In genomic region chr15:78758486-78759200, GRCh38 we compare ENCODE assay signal across 8 cellular contexts. TPM values are rescaled to one million over a fixed set of nuclear protein-coding genes. Genes with fewer than 3 reads are reported as not detected.
DNase-seq lines count a peak whose midpoint lies in the region; ATAC-seq, FAIRE-seq and TF ChIP-seq lines count a peak whose summit lies in the region.
"Not testable (repeated sequence)": the region's sequence is repeated elsewhere in the genome, so short reads cannot be mapped to it uniquely, and the experiment has no call there.

No MANE protein-coding gene starts in this region.

- H3K27me3 ChIP-seq in BLaER1 treated with 17β-estradiol and CSF1 and Interleukin-3, amounts not matched to agents 10 nM and 100 nM; GM23338 (ENCODE audit: insufficient read depth); WERI-Rb-1 (ENCODE audit: insufficient read depth, low read depth, severe bottlenecking); astrocyte (ENCODE audit: insufficient read depth, low read length); mesenchymal stem cell (ENCODE audit: control insufficient read depth in 1 of 2, insufficient read depth in 1 of 2, low read length in 2 of 2): not testable (repeated sequence)

- not testable (repeated sequence) for H3K9me3 Mint-ChIP-seq in GM23338; astrocyte (ENCODE audit: unreplicated experiment); stimulated activated memory B cell treated with anti-CD40 and anti-IgM and Interleukin-4, amounts not matched to agents 10 μg/mL and 1 μg/mL and 100 μg/mL, for 72 hours

- not testable (repeated sequence) for H4K20me1 ChIP-seq in BLaER1 treated with 17β-estradiol and CSF1 and Interleukin-3, amounts not matched to agents 10 nM and 100 nM; GM23338 (replicated peaks; ENCODE audit: insufficient read depth); astrocyte (ENCODE audit: insufficient read depth, low read length)

- TF ChIP-seq CTCF in GM23338 (conservative IDR thresholded peaks at IDR 0.05; ENCODE audit: low read depth in 2 of 2) (peak in 1 of 2 experiments; percentile 43; a peak in 2 of 4 replicates), NB4 (IDR thresholded peaks at IDR 0.05; ENCODE audit: low read depth, low read length) (peak; percentile 3), WERI-Rb-1 (IDR thresholded peaks at IDR 0.05; ENCODE audit: low read depth, low read length) (peak; percentile 16; the same call in 1 of the 2 replicates)
- not testable (repeated sequence) for TF ChIP-seq CTCF in astrocyte (IDR thresholded peaks at IDR 0.05; ENCODE audit: insufficient read depth, low read depth, low read length)

- H2AK5ac ChIP-seq in mesenchymal stem cell (ENCODE audit: low read length, severe bottlenecking): peak overlapping the region; percentile 76

- not testable (repeated sequence) for FAIRE-seq in astrocyte (lab: Jason Lieb, UNC)

- H2BK12ac ChIP-seq in mesenchymal stem cell (ENCODE audit: low read length in 2 of 2): peak overlapping the region in 1 of 2 experiments; percentile 47

- not testable (repeated sequence) for H3K27ac Mint-ChIP-seq in GM23338
- H3K27ac Mint-ChIP-seq in astrocyte (ENCODE audit: unreplicated experiment): peak overlapping the region; percentile 4
- H3K27ac Mint-ChIP-seq in stimulated activated memory B cell treated with anti-CD40 and anti-IgM and Interleukin-4, amounts not matched to agents 10 μg/mL and 1 μg/mL and 100 μg/mL, for 72 hours: peak overlapping the region; percentile 96

- H3K4me2 ChIP-seq in BLaER1 treated with 17β-estradiol and CSF1 and Interleukin-3, amounts not matched to agents 10 nM and 100 nM: peak overlapping the region; percentile 75 to 99 (median 94)
- H3K4me2 ChIP-seq in GM23338; astrocyte (ENCODE audit: low read length); mesenchymal stem cell (ENCODE audit: low read length, poor library complexity, severe bottlenecking): not testable (repeated sequence)

- H3K36me3 ChIP-seq in BLaER1 treated with 17β-estradiol and CSF1 and Interleukin-3, amounts not matched to agents 10 nM and 100 nM; GM23338 (ENCODE audit: insufficient read depth); WERI-Rb-1; astrocyte (ENCODE audit: insufficient read depth, low read length); mesenchymal stem cell (ENCODE audit: control insufficient read depth in 1 of 2, insufficient read depth in 2 of 2, low read depth in 1 of 2, low read length in 2 of 2): not testable (repeated sequence)

- not testable (repeated sequence) for H3K36me3 Mint-ChIP-seq in GM23338 (ENCODE audit: low read depth); astrocyte (ENCODE audit: low read depth, unreplicated experiment); stimulated activated memory B cell treated with anti-CD40 and anti-IgM and Interleukin-4, amounts not matched to agents 10 μg/mL and 1 μg/mL and 100 μg/mL, for 72 hours

- not testable (repeated sequence) for H3K4me1 Mint-ChIP-seq in GM23338
- H3K4me1 Mint-ChIP-seq in astrocyte (ENCODE audit: low read depth, unreplicated experiment): peaks cover 23% of the 10 kb centered on the region
- peaks cover 73% of the 10 kb centered on the region for H3K4me1 Mint-ChIP-seq in stimulated activated memory B cell treated with anti-CD40 and anti-IgM and Interleukin-4, amounts not matched to agents 10 μg/mL and 1 μg/mL and 100 μg/mL, for 72 hours

- DNase-seq in GM23338 (ENCODE audit: low spot score): peak; percentile 45
- peak; percentile 42 for DNase-seq in NB4 (ENCODE audit: low read depth)
- DNase-seq in WERI-Rb-1; astrocyte (ENCODE audit: low read depth); mesenchymal stem cell: not testable (repeated sequence)
- DNase-seq in cardiac septum (ENCODE audit: low spot score): peak; percentile 49

- not testable (repeated sequence) for H3K9me2 ChIP-seq in GM23338 (ENCODE audit: insufficient read depth)

- not testable (repeated sequence) for H3K18ac ChIP-seq in mesenchymal stem cell (ENCODE audit: low read depth in 1 of 2, low read length in 2 of 2)

- not testable (repeated sequence) for ATAC-seq in GM23338; stimulated activated memory B cell treated with anti-CD40 and anti-IgM and Interleukin-4, amounts not matched to agents 10 μg/mL and 1 μg/mL and 100 μg/mL, for 72 hours

- H3F3A ChIP-seq in GM23338 (replicated peaks; ENCODE audit: low read depth): not testable (repeated sequence)

- not testable (repeated sequence) for H4K91ac ChIP-seq in mesenchymal stem cell (ENCODE audit: low read length)

- H3K27me3 Mint-ChIP-seq in GM23338 (ENCODE audit: insufficient read depth, low read depth, poor library complexity): peaks cover 13% of the 10 kb centered on the region
- not testable (repeated sequence) for H3K27me3 Mint-ChIP-seq in astrocyte (ENCODE audit: low read depth, unreplicated experiment); stimulated activated memory B cell treated with anti-CD40 and anti-IgM and Interleukin-4, amounts not matched to agents 10 μg/mL and 1 μg/mL and 100 μg/mL, for 72 hours

- not testable (repeated sequence) for H3K23ac ChIP-seq in mesenchymal stem cell (ENCODE audit: low read length in 2 of 2)

- TF ChIP-seq POLR2A in NB4 (IDR thresholded peaks at IDR 0.05; ENCODE audit: extremely low read depth, insufficient read length): not testable (repeated sequence)

- H2BK5ac ChIP-seq in mesenchymal stem cell (ENCODE audit: low read depth, low read length, poor library complexity, severe bottlenecking): not testable (repeated sequence)

- not testable (repeated sequence) for H2BK120ac ChIP-seq in mesenchymal stem cell (ENCODE audit: low read depth, low read length)

- H3K27ac ChIP-seq in BLaER1 treated with 17β-estradiol and CSF1 and Interleukin-3, amounts not matched to agents 10 nM and 100 nM: peak overlapping the region in 9 of 11 experiments; percentile 85 to 98 (median 89); a peak in 17 of 22 replicates
- H3K27ac ChIP-seq in GM23338 (ENCODE audit: low read depth); WERI-Rb-1; astrocyte (ENCODE audit: low read depth, low read length); mesenchymal stem cell (ENCODE audit: low read length, poor library complexity, severe bottlenecking): not testable (repeated sequence)

- H2AFZ ChIP-seq in GM23338; astrocyte (ENCODE audit: low read depth, low read length); mesenchymal stem cell (ENCODE audit: low read depth, low read length): not testable (repeated sequence)

- H2BK15ac ChIP-seq in mesenchymal stem cell (ENCODE audit: low read depth, poor library complexity, severe bottlenecking): not testable (repeated sequence)

- H3K79me2 ChIP-seq in GM23338 (replicated peaks; ENCODE audit: insufficient read depth); astrocyte (ENCODE audit: insufficient read depth, low read length): not testable (repeated sequence)

- peak overlapping the region in 1 of 2 experiments; percentile 73 for H3K4ac ChIP-seq in mesenchymal stem cell (ENCODE audit: low read depth in 1 of 2, low read length in 2 of 2)

- H3K14ac ChIP-seq in mesenchymal stem cell (ENCODE audit: low read length in 2 of 2): not testable (repeated sequence)

- not testable (repeated sequence) for H3K9me3 ChIP-seq in BLaER1 treated with 17β-estradiol and CSF1 and Interleukin-3, amounts not matched to agents 10 nM and 100 nM (replicated peaks in 1 of 11); WERI-Rb-1 (ENCODE audit: severe bottlenecking); astrocyte (ENCODE audit: insufficient read depth, low read depth, low read length); mesenchymal stem cell (ENCODE audit: control insufficient read depth, low read length)

- H3K4me3 ChIP-seq in BLaER1 treated with 17β-estradiol and CSF1 and Interleukin-3, amounts not matched to agents 10 nM and 100 nM: peak overlapping the region in 5 of 10 experiments; percentile 20 to 46 (median 32); a peak in 3 of 20 replicates
- H3K4me3 ChIP-seq in GM23338; NB4 (ENCODE audit: low read depth, low read length); WERI-Rb-1 (ENCODE audit: low read depth, low read length); astrocyte (ENCODE audit: insufficient read depth, low read depth, low read length); mesenchymal stem cell (ENCODE audit: insufficient read depth in 1 of 2, low read depth in 1 of 2, low read length in 2 of 2): not testable (repeated sequence)

- peak overlapping the region in 9 of 11 experiments; percentile 64 to 83 (median 78); a peak in 16 of 22 replicates for H3K9ac ChIP-seq in BLaER1 treated with 17β-estradiol and CSF1 and Interleukin-3, amounts not matched to agents 10 nM and 100 nM
- not testable (repeated sequence) for H3K9ac ChIP-seq in astrocyte (ENCODE audit: low read length); mesenchymal stem cell (ENCODE audit: low read length)

- not testable (repeated sequence) for H4K8ac ChIP-seq in mesenchymal stem cell (ENCODE audit: low read length)

- H3K79me1 ChIP-seq in mesenchymal stem cell (replicated peaks; ENCODE audit: low read length, poor library complexity, severe bottlenecking): not testable (repeated sequence)

- H3K4me1 ChIP-seq in BLaER1 treated with 17β-estradiol and CSF1 and Interleukin-3, amounts not matched to agents 10 nM and 100 nM: peaks cover 81 to 99% (median 96%) of the 10 kb centered on the region in 10 experiments
- H3K4me1 ChIP-seq in GM23338 (ENCODE audit: insufficient read depth): not testable (repeated sequence)
- H3K4me1 ChIP-seq in astrocyte (ENCODE audit: insufficient read depth, low read length) (peaks cover 12% of the 10 kb centered on the region), mesenchymal stem cell (ENCODE audit: control insufficient read depth, insufficient read depth, low read depth, low read length) (peaks cover 58% of the 10 kb centered on the region)

- not testable (repeated sequence) for H3K4me3 Mint-ChIP-seq in GM23338; astrocyte (ENCODE audit: unreplicated experiment)
- H3K4me3 Mint-ChIP-seq in stimulated activated memory B cell treated with anti-CD40 and anti-IgM and Interleukin-4, amounts not matched to agents 10 μg/mL and 1 μg/mL and 100 μg/mL, for 72 hours: peak overlapping the region; percentile 56

- 97% methylated on average over 9 of the region's 11 CpGs for WGBS in mesenchymal stem cell

- intact Hi-C loops in cardiac septum (cut with DNase I): loop anchor here (5.0 kb wide), 1 partner anchor 114 kb away; the partner anchor contains the start of gene MORF4L1

RNA-seq across cellular contexts. Expression of gene ADAMTS7, which starts 52.6 kb away (rescaled TPM):
- total RNA-seq in GM23338 (2014; rRNA removed; shearing (Covaris generic)): 46.5 and 52.7 TPM in 2 replicates
- polyA plus RNA-seq in GM23338 (2016; fragmentation: Nextera tagmentation; extraction: Ambion mirVana): 11.2 and 11.6 TPM in 2 replicates
- total RNA-seq in astrocyte (21.4 and 25.5 TPM in 2 replicates), cardiac septum (17.8 TPM)
- polyA plus RNA-seq in mesenchymal stem cell (2013, experiment 1 of 2): 14.1 TPM
- 13.0 TPM for polyA plus RNA-seq in mesenchymal stem cell (2013, experiment 2 of 2)
